In the genomic region with DNA sequence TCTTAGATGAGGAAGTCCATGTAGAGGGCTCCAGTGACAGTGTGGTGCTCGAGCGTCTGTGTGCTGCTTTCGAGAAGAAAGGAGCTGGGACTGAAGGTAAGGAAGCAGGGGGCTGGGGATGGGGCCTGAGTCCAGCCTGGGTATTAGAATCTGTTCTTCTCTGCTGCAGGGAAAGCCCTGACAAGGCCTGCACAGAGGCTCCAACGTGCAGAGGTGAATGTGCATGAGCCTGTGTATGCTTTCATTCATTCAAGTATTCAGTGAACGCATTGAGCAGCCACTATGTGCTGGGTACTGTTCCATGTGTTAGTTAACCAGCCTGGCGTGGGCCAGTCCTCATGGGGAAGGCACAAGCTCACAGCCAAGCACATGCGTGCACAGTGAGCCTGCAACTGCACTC, we compare ENCODE assay signal across 37 cellular contexts.
"Had no signal": no experiment of that assay in that cellular context is flagged by ENCODE, and none has a peak within 500 bp of the region (broad histone marks: within the 10 kb centered on the region; RNA-seq: fewer than 3 reads in every experiment).

No MANE protein-coding gene starts in this region.

- H3K4me3 ChIP-seq: ascending aorta, cardiac muscle cell had no signal

- ATAC-seq: activated CD8-positive, alpha-beta memory T cell treated with anti-CD3 and anti-CD28 coated beads, Interleukin-2, amount 10 ng/mL, durations not matched to agents 7 days and 5 days; activated CD8-positive, alpha-beta T cell treated with anti-CD3 and anti-CD28 coated beads for 36 hours; activated naive CD8-positive, alpha-beta T cell treated with anti-CD3 and anti-CD28 coated beads, Interleukin-2, amount 50 U/mL, for 24 hours had no signal

- H3K27ac Mint-ChIP-seq: activated B cell treated with CpG ODN at 0.5 μM for 24 hours; activated CD4-positive, alpha-beta memory T cell treated with anti-CD3 and anti-CD28 coated beads for 36 hours; activated CD4-positive, alpha-beta T cell treated with anti-CD3 and anti-CD28 coated beads, Interleukin-2, amount 10 ng/mL, durations not matched to agents 24 days and 14 days; activated CD8-positive, alpha-beta memory T cell treated with anti-CD3 and anti-CD28 coated beads, Interleukin-2, amount 10 ng/mL, durations not matched to agents 7 days and 5 days; activated CD8-positive, alpha-beta T cell treated with anti-CD3 and anti-CD28 coated beads for 36 hours; activated naive CD4-positive, alpha-beta T cell treated with anti-CD3 and anti-CD28 coated beads, Interleukin-2, amount 10 ng/mL, durations not matched to agents 7 days and 5 days; activated naive CD4-positive, alpha-beta T cell treated with anti-CD3 and anti-CD28 coated beads, Interleukin-2, amount 50 U/mL, for 24 hours; activated naive CD8-positive, alpha-beta T cell; activated naive CD8-positive, alpha-beta T cell treated with anti-CD3 and anti-CD28 coated beads, Interleukin-2, amount 10 ng/mL, durations not matched to agents 7 days and 5 days; activated naive CD8-positive, alpha-beta T cell treated with anti-CD3 and anti-CD28 coated beads, Interleukin-2, amount 50 U/mL, for 24 hours; activated T-cell treated with anti-CD3 and anti-CD28 coated beads, Interleukin-2, amount 50 U/mL, for 24 hours; activated T-helper 2 cell treated with anti-CD3 and anti-CD28 coated beads, Interferon-gamma antibody, Interleukin-2, Interleukin-4, amounts not matched to agents 10 μg/mL and 5 μg/mL and 100 μg/mL, durations not matched to agents 14 hours and 24 hours and 36 hours; brain; T-helper 1 cell treated with Interleukin-12 subunit alpha and Interleukin-12 subunit beta and Interleukin-4 antibody, amounts not matched to agents 30 μg/mL and 1 μg/mL, for 36 hours; T-helper 2 cell treated with Interferon-gamma antibody and Interleukin-4, amounts not matched to agents 5 μg/mL and 100 μg/mL, for 36 hours had no signal

- H3K27me3 Mint-ChIP-seq: activated CD4-positive, alpha-beta memory T cell treated with anti-CD3 and anti-CD28 coated beads for 36 hours; activated CD4-positive, alpha-beta T cell treated with anti-CD3 and anti-CD28 coated beads, Interleukin-2, amount 10 ng/mL, durations not matched to agents 24 days and 14 days; activated CD8-positive, alpha-beta memory T cell treated with anti-CD3 and anti-CD28 coated beads, Interleukin-2, amount 10 ng/mL, durations not matched to agents 7 days and 5 days; activated CD8-positive, alpha-beta T cell treated with anti-CD3 and anti-CD28 coated beads for 36 hours; activated naive CD8-positive, alpha-beta T cell treated with anti-CD3 and anti-CD28 coated beads, Interleukin-2, amount 10 ng/mL, durations not matched to agents 7 days and 5 days; activated naive CD8-positive, alpha-beta T cell treated with anti-CD3 and anti-CD28 coated beads, Interleukin-2, amount 50 U/mL, for 24 hours had no signal

- H3K4me1 Mint-ChIP-seq: activated B cell treated with CpG ODN at 0.5 μM for 24 hours; activated CD4-positive, alpha-beta T cell treated with anti-CD3 and anti-CD28 coated beads, Interleukin-2, amount 10 ng/mL, durations not matched to agents 24 days and 14 days; activated CD8-positive, alpha-beta memory T cell treated with anti-CD3 and anti-CD28 coated beads, Interleukin-2, amount 10 ng/mL, durations not matched to agents 7 days and 5 days; activated naive CD4-positive, alpha-beta T cell treated with anti-CD3 and anti-CD28 coated beads, Interleukin-2, amount 10 ng/mL, durations not matched to agents 7 days and 5 days; activated naive CD4-positive, alpha-beta T cell treated with anti-CD3 and anti-CD28 coated beads, Interleukin-2, amount 50 U/mL, for 24 hours; activated naive CD8-positive, alpha-beta T cell treated with anti-CD3 and anti-CD28 coated beads, Interleukin-2, amount 10 ng/mL, durations not matched to agents 7 days and 5 days; activated naive CD8-positive, alpha-beta T cell treated with anti-CD3 and anti-CD28 coated beads, Interleukin-2, amount 50 U/mL, for 24 hours; central memory CD8-positive, alpha-beta T cell had no signal

- H3K36me3 Mint-ChIP-seq: activated CD4-positive, alpha-beta memory T cell treated with anti-CD3 and anti-CD28 coated beads for 36 hours; activated CD8-positive, alpha-beta memory T cell treated with anti-CD3 and anti-CD28 coated beads, Interleukin-2, amount 10 ng/mL, durations not matched to agents 7 days and 5 days; activated naive CD4-positive, alpha-beta T cell treated with anti-CD3 and anti-CD28 coated beads, Interleukin-2, amount 10 ng/mL, durations not matched to agents 7 days and 5 days; activated naive CD4-positive, alpha-beta T cell treated with anti-CD3 and anti-CD28 coated beads, Interleukin-2, amount 50 U/mL, for 24 hours; activated naive CD8-positive, alpha-beta T cell; activated naive CD8-positive, alpha-beta T cell treated with anti-CD3 and anti-CD28 coated beads, Interleukin-2, amount 10 ng/mL, durations not matched to agents 7 days and 5 days; brain had no signal

- H3K27me3 ChIP-seq: ascending aorta, cardiac muscle cell had no signal

- H3K4me1 ChIP-seq: ascending aorta had no signal

- DNase-seq: activated B cell treated with CpG ODN at 0.5 μM for 24 hours; activated CD4-positive, alpha-beta memory T cell treated with anti-CD3 and anti-CD28 coated beads for 36 hours; activated CD4-positive, alpha-beta T cell treated with anti-CD3 and anti-CD28 coated beads for 4 hours; activated CD4-positive, alpha-beta T cell treated with anti-CD3 and anti-CD28 coated beads, Interleukin-2, amount 10 ng/mL, durations not matched to agents 24 days and 14 days; activated CD4-positive, alpha-beta T cell treated with anti-CD3 and anti-CD28 coated beads, Interleukin-2, amount 50 U/mL, for 1 hour; activated CD4-positive, alpha-beta T cell treated with anti-CD3 and anti-CD28 coated beads, Interleukin-2, amount 50 U/mL, for 4 hours; activated CD4-positive, CD25-positive, alpha-beta regulatory T cell treated with anti-CD3 and anti-CD28 coated beads, Interleukin-2, amount 50 U/mL, for 72 hours; activated CD8-positive, alpha-beta memory T cell treated with anti-CD3 and anti-CD28 coated beads for 24 hours; activated CD8-positive, alpha-beta memory T cell treated with anti-CD3 and anti-CD28 coated beads, Interleukin-2, amount 10 ng/mL, durations not matched to agents 7 days and 5 days; activated CD8-positive, alpha-beta memory T cell treated with anti-CD3 and anti-CD28 coated beads, Interleukin-2, amount 50 U/mL, for 48 hours; activated CD8-positive, alpha-beta T cell treated with anti-CD3 and anti-CD28 coated beads for 36 hours; activated effector memory CD4-positive, alpha-beta T cell treated with Interleukin-2 at 50 U/mL for 16 hours; activated gamma-delta T cell; activated naive CD4-positive, alpha-beta T cell treated with anti-CD3 and anti-CD28 coated beads, Interleukin-2, amount 10 ng/mL, durations not matched to agents 7 days and 5 days; activated naive CD4-positive, alpha-beta T cell treated with Interleukin-2 at 50 U/mL for 16 hours; activated naive CD8-positive, alpha-beta T cell treated with anti-CD3 and anti-CD28 coated beads, Interleukin-2, amount 10 ng/mL, durations not matched to agents 7 days and 5 days; activated naive CD8-positive, alpha-beta T cell treated with anti-CD3 and anti-CD28 coated beads, Interleukin-2, amount 50 U/mL, for 24 hours; activated T-cell treated with anti-CD3 and anti-CD28 coated beads, Interleukin-2, amount 50 U/mL, for 24 hours; activated T-cell treated with anti-CD3 and anti-CD28 coated beads, Interleukin-2, amount 50 U/mL, for 48 hours; amygdala; anterior cingulate cortex; caudate nucleus; cerebellar nuclear complex; T-helper 1 cell; T-helper 2 cell; T-helper 9 cell had no signal

- H3K9me3 Mint-ChIP-seq: activated CD4-positive, alpha-beta memory T cell treated with anti-CD3 and anti-CD28 coated beads for 36 hours; activated CD4-positive, alpha-beta T cell treated with anti-CD3 and anti-CD28 coated beads, Interleukin-2, amount 10 ng/mL, durations not matched to agents 24 days and 14 days; activated CD8-positive, alpha-beta T cell treated with anti-CD3 and anti-CD28 coated beads for 36 hours; activated naive CD4-positive, alpha-beta T cell treated with anti-CD3 and anti-CD28 coated beads, Interleukin-2, amount 10 ng/mL, durations not matched to agents 7 days and 5 days; activated naive CD4-positive, alpha-beta T cell treated with anti-CD3 and anti-CD28 coated beads, Interleukin-2, amount 50 U/mL, for 24 hours; activated naive CD8-positive, alpha-beta T cell treated with anti-CD3 and anti-CD28 coated beads, Interleukin-2, amount 10 ng/mL, durations not matched to agents 7 days and 5 days; activated naive CD8-positive, alpha-beta T cell treated with anti-CD3 and anti-CD28 coated beads, Interleukin-2, amount 50 U/mL, for 24 hours; activated T-cell treated with anti-CD3 and anti-CD28 coated beads, Interleukin-2, amount 50 U/mL, for 24 hours; activated T-helper 2 cell treated with anti-CD3 and anti-CD28 coated beads, Interferon-gamma antibody, Interleukin-2, Interleukin-4, amounts not matched to agents 10 μg/mL and 5 μg/mL and 100 μg/mL, durations not matched to agents 14 hours and 24 hours and 36 hours; central memory CD8-positive, alpha-beta T cell; T-helper 1 cell treated with Interleukin-12 subunit alpha and Interleukin-12 subunit beta and Interleukin-4 antibody, amounts not matched to agents 30 μg/mL and 1 μg/mL, for 36 hours; T-helper 2 cell treated with Interferon-gamma antibody and Interleukin-4, amounts not matched to agents 5 μg/mL and 100 μg/mL, for 36 hours had no signal

- H3K9me3 ChIP-seq: ascending aorta had no signal

- H3K27ac ChIP-seq: ascending aorta, cardiac muscle cell, VCaP had no signal

- H3K4me3 Mint-ChIP-seq: activated B cell treated with CpG ODN at 0.5 μM for 24 hours; activated CD4-positive, alpha-beta memory T cell treated with anti-CD3 and anti-CD28 coated beads for 36 hours; activated CD4-positive, alpha-beta T cell treated with anti-CD3 and anti-CD28 coated beads, Interleukin-2, amount 10 ng/mL, durations not matched to agents 24 days and 14 days; activated CD8-positive, alpha-beta memory T cell treated with anti-CD3 and anti-CD28 coated beads, Interleukin-2, amount 10 ng/mL, durations not matched to agents 7 days and 5 days; activated CD8-positive, alpha-beta T cell treated with anti-CD3 and anti-CD28 coated beads for 36 hours; activated naive CD4-positive, alpha-beta T cell treated with anti-CD3 and anti-CD28 coated beads, Interleukin-2, amount 10 ng/mL, durations not matched to agents 7 days and 5 days; activated naive CD4-positive, alpha-beta T cell treated with anti-CD3 and anti-CD28 coated beads, Interleukin-2, amount 50 U/mL, for 24 hours; activated naive CD8-positive, alpha-beta T cell; activated naive CD8-positive, alpha-beta T cell treated with anti-CD3 and anti-CD28 coated beads, Interleukin-2, amount 10 ng/mL, durations not matched to agents 7 days and 5 days; activated naive CD8-positive, alpha-beta T cell treated with anti-CD3 and anti-CD28 coated beads, Interleukin-2, amount 50 U/mL, for 24 hours; activated T-cell treated with anti-CD3 and anti-CD28 coated beads, Interleukin-2, amount 50 U/mL, for 24 hours; brain; central memory CD8-positive, alpha-beta T cell; T-helper 1 cell treated with Interleukin-12 subunit alpha and Interleukin-12 subunit beta and Interleukin-4 antibody, amounts not matched to agents 30 μg/mL and 1 μg/mL, for 36 hours; T-helper 2 cell treated with Interferon-gamma antibody and Interleukin-4, amounts not matched to agents 5 μg/mL and 100 μg/mL, for 36 hours had no signal

- FAIRE-seq: TTC549 had no signal
